Comparison of ENCODE assay signal across 18 cellular contexts in the genomic region with DNA sequence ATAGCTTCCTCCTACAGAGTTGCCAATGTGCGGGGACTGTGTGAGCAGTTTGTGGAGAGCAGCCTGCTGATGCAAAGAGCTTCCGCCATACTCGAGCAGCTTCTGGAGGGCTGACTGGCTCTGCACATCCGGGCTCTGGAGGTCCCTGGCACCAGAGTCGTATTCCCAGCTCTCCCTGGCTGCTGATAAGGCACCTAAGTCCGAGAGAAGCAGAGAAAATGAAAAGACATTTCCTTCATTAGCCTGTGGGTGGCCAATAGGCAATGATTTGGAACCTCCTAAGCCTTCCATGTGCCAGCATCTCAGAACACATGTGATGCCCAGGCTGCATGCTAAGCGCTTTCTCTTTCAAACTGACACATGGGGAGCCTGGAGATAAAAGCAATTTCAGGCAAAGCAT.
DNase-seq lines count a peak whose midpoint lies in the region; ATAC-seq and TF ChIP-seq lines count a peak whose summit lies in the region.
"Had no signal": no experiment of that assay in that cellular context is flagged by ENCODE, and none has a peak within 500 bp of the region (broad histone marks: within the 10 kb centered on the region; RNA-seq: fewer than 3 reads in every experiment).

No MANE protein-coding gene starts in this region.

- DNase-seq in Right ventricle myocardium inferior (ENCODE audit: missing footprints) (no peak), left ventricle myocardium inferior (no peak), Panc1 (ENCODE audit: low read depth, low spot score) (no peak), fibroblast of the aortic adventitia (ENCODE audit: low read depth) (peak; percentile 56), type B pancreatic cell (ENCODE audit: extremely low spot score, unreplicated experiment) (no peak), KG1 (lab: John Stamatoyannopoulos, UW) (no peak)
- DNase-seq in activated CD8-positive, alpha-beta memory T cell treated with anti-CD3 and anti-CD28 coated beads, Interleukin-2, amount 10 ng/mL, durations not matched to agents 7 days and 5 days, result no peak
- no peak for DNase-seq in stimulated activated CD4-positive, alpha-beta T cell treated with anti-CD3 and anti-CD28 coated beads, Interleukin-4, amount 100 ng/mL, for 1 hour
- DNase-seq: activated gamma-delta T cell treated with Interleukin-2 at 50 U/mL for 16 hours; DMS79 treated with DMSO at 0.1 percent for 48 hours; foreskin melanocyte; mucosa of descending colon; NCI-H146; NCI-H524 treated with DMSO at 0.1 percent for 48 hours; ovary; SIG-M5; stimulated activated CD4-positive, alpha-beta T cell treated with anti-CD3 and anti-CD28 coated beads, Interleukin-12 subunit alpha, Interleukin-12 subunit beta, amount 100 ng/mL, for 4 hours had no signal

- H3K9me3 ChIP-seq in left ventricle myocardium inferior (replicated peaks) (no peaks in the 10 kb centered on the region), Panc1 (ENCODE audit: control insufficient read depth, insufficient read depth, low read depth, low read length) (no peaks in the 10 kb centered on the region)
- H3K9me3 ChIP-seq: mucosa of descending colon, ovary had no signal

- TF ChIP-seq CTCF in left ventricle myocardium inferior (IDR thresholded peaks at IDR 0.05; ENCODE audit: borderline replicate concordance), result no peak
- peak; percentile 4; the same call in 1 of the 2 replicates for TF ChIP-seq CTCF in Panc1 (IDR thresholded peaks at IDR 0.05)
- TF ChIP-seq CTCF in fibroblast of the aortic adventitia (IDR thresholded peaks at IDR 0.05; ENCODE audit: insufficient read depth, low read length), result peak; percentile 40
- TF ChIP-seq CTCF in type B pancreatic cell (conservative IDR thresholded peaks at IDR 0.05), result peak; percentile 35

- H3K27me3 ChIP-seq in left ventricle myocardium inferior (ENCODE audit: low read depth), result no peaks in the 10 kb centered on the region
- H3K27me3 ChIP-seq in Panc1 (ENCODE audit: control insufficient read depth, insufficient read depth, low read length), result no peaks in the 10 kb centered on the region; the same call in 1 of the 2 replicates
- H3K27me3 ChIP-seq: ovary had no signal

- no peak overlapping the region for H3K4me3 Mint-ChIP-seq in type B pancreatic cell
- no peak overlapping the region for H3K4me3 Mint-ChIP-seq in activated CD8-positive, alpha-beta memory T cell treated with anti-CD3 and anti-CD28 coated beads, Interleukin-2, amount 10 ng/mL, durations not matched to agents 7 days and 5 days
- H3K4me3 Mint-ChIP-seq: IgD-negative memory B cell had no signal

- H3K9me3 Mint-ChIP-seq in type B pancreatic cell, result no peaks in the 10 kb centered on the region
- H3K9me3 Mint-ChIP-seq in activated CD8-positive, alpha-beta memory T cell treated with anti-CD3 and anti-CD28 coated beads, Interleukin-2, amount 10 ng/mL, durations not matched to agents 7 days and 5 days (ENCODE audit: low read depth), result no peaks in the 10 kb centered on the region

- H3K27me3 Mint-ChIP-seq in type B pancreatic cell, result no peaks in the 10 kb centered on the region
- peaks cover 2% of the 10 kb centered on the region for H3K27me3 Mint-ChIP-seq in activated CD8-positive, alpha-beta memory T cell treated with anti-CD3 and anti-CD28 coated beads, Interleukin-2, amount 10 ng/mL, durations not matched to agents 7 days and 5 days

- H3K27ac ChIP-seq in left ventricle myocardium inferior (replicated peaks), result no peak overlapping the region
- H3K27ac ChIP-seq in Panc1 (ENCODE audit: low read length), result no peak overlapping the region
- H3K27ac ChIP-seq: ovary had no signal

- CTCF ChIA-PET in Panc1 (lab: Charles Lee), result no interaction called here
- CTCF ChIA-PET in activated CD8-positive, alpha-beta memory T cell treated with anti-CD3 and anti-CD28 coated beads, Interleukin-2, amount 10 ng/mL, durations not matched to agents 7 days and 5 days (lab: Charles Lee), result interaction anchor here (0.9 to 1.3 kb wide), 5 partner anchors 25 to 344 kb away, joined by 3 read pairs; no protein-coding TSS in a partner anchor

- peaks cover 24% of the 10 kb centered on the region for H3K4me1 ChIP-seq in left ventricle myocardium inferior
- H3K4me1 ChIP-seq in Panc1 (ENCODE audit: control insufficient read depth, insufficient read depth, low read length), result no peaks in the 10 kb centered on the region

- H3K4me3 ChIP-seq in left ventricle myocardium inferior (no peak overlapping the region), Panc1 (ENCODE audit: low read depth in 2 of 2, low read length in 2 of 2) (no peak overlapping the region), fibroblast of the aortic adventitia (ENCODE audit: low read depth, low read length) (peak overlapping the region; percentile 4)
- H3K4me3 ChIP-seq: mucosa of descending colon, ovary had no signal

- in situ Hi-C loops in Panc1 (cut with HindIII; ENCODE audit: low pct_unique_long_range_greater_than_20kb, low sequenced_read_pairs), result no loop called here

- ATAC-seq in Right ventricle myocardium inferior, result peak; percentile 11
- no peak for ATAC-seq in Panc1
- no peak for ATAC-seq in activated CD8-positive, alpha-beta memory T cell treated with anti-CD3 and anti-CD28 coated beads, Interleukin-2, amount 10 ng/mL, durations not matched to agents 7 days and 5 days
- ATAC-seq: mucosa of descending colon had no signal

- BruUV-seq in Panc1 (replicated peaks; lab: Mats Ljungman, UMichigan), result no TSS peak

- H3K27ac Mint-ChIP-seq in type B pancreatic cell, result no peak overlapping the region
- H3K27ac Mint-ChIP-seq in activated CD8-positive, alpha-beta memory T cell treated with anti-CD3 and anti-CD28 coated beads, Interleukin-2, amount 10 ng/mL, durations not matched to agents 7 days and 5 days, result no peak overlapping the region
- H3K27ac Mint-ChIP-seq: IgD-negative memory B cell had no signal

- H3K36me3 Mint-ChIP-seq in type B pancreatic cell, result no peaks in the 10 kb centered on the region
- no peaks in the 10 kb centered on the region for H3K36me3 Mint-ChIP-seq in activated CD8-positive, alpha-beta memory T cell treated with anti-CD3 and anti-CD28 coated beads, Interleukin-2, amount 10 ng/mL, durations not matched to agents 7 days and 5 days
- H3K36me3 Mint-ChIP-seq: IgD-negative memory B cell had no signal

- POLR2A ChIA-PET in Panc1 (lab: Charles Lee), result no interaction called here

- intact Hi-C loops in Right ventricle myocardium inferior (cut with DNase I), result no loop called here
- intact Hi-C loops in left ventricle myocardium inferior (cut with micrococcal nuclease), result no loop called here
- intact Hi-C loops in Panc1 (cut with micrococcal nuclease; ENCODE audit: unreplicated experiment), result no loop called here

- H3K4me1 Mint-ChIP-seq in type B pancreatic cell (ENCODE audit: unreplicated experiment), result no peaks in the 10 kb centered on the region
- peaks cover 3% of the 10 kb centered on the region for H3K4me1 Mint-ChIP-seq in activated CD8-positive, alpha-beta memory T cell treated with anti-CD3 and anti-CD28 coated beads, Interleukin-2, amount 10 ng/mL, durations not matched to agents 7 days and 5 days
- H3K4me1 Mint-ChIP-seq: IgD-negative memory B cell had no signal

- H3K36me3 ChIP-seq in left ventricle myocardium inferior (no peaks in the 10 kb centered on the region), Panc1 (ENCODE audit: control insufficient read depth, insufficient read depth, low read length) (no peaks in the 10 kb centered on the region)
- H3K36me3 ChIP-seq: ovary had no signal
